Comparison of ENCODE assay signal across 18 cellular contexts in genomic region chr4:152719856-152720556, GRCh38. TPM values are rescaled to one million over a fixed set of nuclear protein-coding genes. Genes with fewer than 3 reads are reported as not detected.
DNase-seq lines count a peak whose midpoint lies in the region; ATAC-seq and TF ChIP-seq lines count a peak whose summit lies in the region.
"Had no signal": no experiment of that assay in that cellular context is flagged by ENCODE, and none has a peak within 500 bp of the region (broad histone marks: within the 10 kb centered on the region; RNA-seq: fewer than 3 reads in every experiment).

No MANE protein-coding gene starts in this region.

- 0 out of 2 replicates have a peak overlapping the region, but pooled peaks have one; percentile 35 for H3K27ac Mint-ChIP-seq in WTC11
- H3K27ac Mint-ChIP-seq: CD14-positive monocyte; natural killer cell; T-helper 2 cell treated with Interferon-gamma antibody and Interleukin-4, amounts not matched to agents 5 μg/mL and 100 μg/mL, for 36 hours had no signal

- peak; percentile 39 for ATAC-seq in WTC11
- ATAC-seq in foreskin keratinocyte: peak; percentile 69
- ATAC-seq in GM18502 (IDR thresholded peaks at IDR 0.05; ENCODE audit: poor library complexity, unreplicated experiment): no peak
- ATAC-seq: body of pancreas, natural killer cell had no signal

- peaks cover 23% of the 10 kb centered on the region for H3K4me1 Mint-ChIP-seq in WTC11
- H3K4me1 Mint-ChIP-seq: natural killer cell had no signal

- H3K4me1 ChIP-seq in foreskin keratinocyte (peaks cover 13% of the 10 kb centered on the region), thymus (ENCODE audit: control insufficient read depth, insufficient read depth, low read length) (no peaks in the 10 kb centered on the region)
- H3K4me1 ChIP-seq: body of pancreas had no signal

- H3K4me3 Mint-ChIP-seq in WTC11: no peak overlapping the region
- H3K4me3 Mint-ChIP-seq: CD14-positive monocyte; natural killer cell; T-helper 2 cell treated with Interferon-gamma antibody and Interleukin-4, amounts not matched to agents 5 μg/mL and 100 μg/mL, for 36 hours had no signal

- no peak overlapping the region for H3K4me3 ChIP-seq in thymus (ENCODE audit: low read length)
- H3K4me3 ChIP-seq: body of pancreas had no signal

- CTCF ChIA-PET in WTC11 (lab: Charles Lee): interaction anchor here (0.5 to 1.4 kb wide), 2 partner anchors 14 to 166 kb away, joined by 3 to 14 read pairs; no protein-coding TSS in a partner anchor

- TF ChIP-seq CTCF in WTC11 (IDR thresholded peaks at IDR 0.05): no peak
- TF ChIP-seq CTCF in foreskin keratinocyte (conservative IDR thresholded peaks at IDR 0.05): no peak

- 92% methylated on average over 24 of the region's 24 CpGs for WGBS in thymus

- DNase-seq in NCI-H510A treated with DMSO at 0.1 percent for 48 hours (lab: John Stamatoyannopoulos, UW): peak; percentile 2
- no peak for DNase-seq in NCI-H510A (lab: John Stamatoyannopoulos, UW)
- DNase-seq in WTC11 (ENCODE audit: low spot score): no peak
- DNase-seq in foreskin keratinocyte: peak; percentile 68 to 73
- DNase-seq in activated CD4-positive, CD25-positive, alpha-beta regulatory T cell (lab: John Stamatoyannopoulos, UW): no peak
- no peak for DNase-seq in NK-92 treated with Interleukin-12 subunit alpha and Interleukin-12 subunit beta, amount 100 ng/mL, for 24 hours (lab: John Stamatoyannopoulos, UW)
- DNase-seq: activated CD4-positive, alpha-beta T cell treated with anti-CD3 and anti-CD28 coated beads for 1 hour; activated CD8-positive, alpha-beta memory T cell treated with anti-CD3 and anti-CD28 coated beads, Interleukin-2, amount 50 U/mL, for 4 hours; body of pancreas; foreskin fibroblast; GOT3; natural killer cell; NCI-H2171; SIG-M5 had no signal

- no peaks in the 10 kb centered on the region for H3K36me3 ChIP-seq in thymus (ENCODE audit: control insufficient read depth, insufficient read depth)

- POLR2A ChIA-PET in WTC11 (lab: Charles Lee): no interaction called here

- no peaks in the 10 kb centered on the region for H3K9me3 ChIP-seq in thymus (ENCODE audit: control insufficient read depth)
- H3K9me3 ChIP-seq: body of pancreas had no signal

- H3K27me3 Mint-ChIP-seq in WTC11 (ENCODE audit: low read depth): no peaks in the 10 kb centered on the region

- no peaks in the 10 kb centered on the region for H3K27me3 ChIP-seq in foreskin keratinocyte
- no peaks in the 10 kb centered on the region for H3K27me3 ChIP-seq in thymus (ENCODE audit: control insufficient read depth, insufficient read depth)
- H3K27me3 ChIP-seq: body of pancreas had no signal

- peaks cover 22% of the 10 kb centered on the region for H3K9me3 Mint-ChIP-seq in WTC11

- H3K27ac ChIP-seq in foreskin keratinocyte: peak overlapping the region; percentile 88
- H3K27ac ChIP-seq in thymus (ENCODE audit: low read depth): peak overlapping the region; percentile 31
- H3K27ac ChIP-seq: body of pancreas had no signal

- H3K36me3 Mint-ChIP-seq in WTC11: peaks cover 10% of the 10 kb centered on the region
- H3K36me3 Mint-ChIP-seq: natural killer cell had no signal

TF ChIP-seq in WTC11, 78 proteins besides CTCF, POLR2A, EP300 and RAD21:
- TF ChIP-seq MXD4 (CRISPR knock-in tag; IDR thresholded peaks at IDR 0.05; ENCODE audit: borderline replicate concordance): no peak

RNA-seq across cellular contexts. Expression of gene TMEM154, which starts 40.2 kb away (rescaled TPM):
- 1.7 to 2.1 TPM (median 1.9 TPM) in 3 replicates for total RNA-seq in WTC11 (2021)
- total RNA-seq in foreskin keratinocyte: 102 and 118 TPM in 2 replicates
- polyA plus RNA-seq in foreskin keratinocyte: 12.8 and 13.3 TPM in 2 replicates
- polyA plus RNA-seq in thymus: 4.1 TPM

RNA-seq across cellular contexts. Expression of gene TIGD4, which starts 59.5 kb away (rescaled TPM):
- total RNA-seq in WTC11 (2021): 1.9 to 2.5 TPM (median 2.0 TPM) in 3 replicates
- total RNA-seq in foreskin keratinocyte: 0.03 and 0.18 TPM in 2 replicates
- polyA plus RNA-seq in foreskin keratinocyte: 0.02 and 0.07 TPM in 2 replicates
- 0.43 TPM for polyA plus RNA-seq in thymus
- total RNA-seq: natural killer cell had no signal

RNA-seq across cellular contexts. Expression of gene ARFIP1, which starts 59.7 kb away (rescaled TPM):
- total RNA-seq in WTC11 (2021): 29.2 to 35.3 TPM (median 31.2 TPM) in 3 replicates
- total RNA-seq in foreskin keratinocyte: 28.7 and 32.9 TPM in 2 replicates
- 14.3 and 16.4 TPM in 2 replicates for polyA plus RNA-seq in foreskin keratinocyte
- polyA plus RNA-seq in thymus: 26.7 TPM

Comparison
In these comparisons a context has a peak if more than half of its experiments do, and no peak if none do; other contexts are left out.
1. DNase-seq: peak in NCI-H510A treated with DMSO at 0.1 percent for 48 hours (single experiment) and foreskin keratinocyte (2 of 2); none in NCI-H510A (single experiment), WTC11 (single experiment), activated CD4-positive, CD25-positive, alpha-beta regulatory T cell (0 of 4) and NK-92 treated with Interleukin-12 subunit alpha and Interleukin-12 subunit beta, amount 100 ng/mL, for 24 hours (single experiment).
2. RNA of gene TMEM154, which starts 40.2 kb away (total RNA-seq): 102 to 118 TPM in foreskin keratinocyte; 1.7 to 2.1 TPM in WTC11; every median in the first group is over 10 times any median in the second.